Comparison of ENCODE assay signal across 8 cellular contexts in genomic region chr3:15647629-15648167, GRCh38. TPM values are rescaled to one million over a fixed set of nuclear protein-coding genes. Genes with fewer than 3 reads are reported as not detected.
DNase-seq lines count a peak whose midpoint lies in the region; ATAC-seq and TF ChIP-seq lines count a peak whose summit lies in the region.

No MANE protein-coding gene starts in this region.

- intact Hi-C loops in HCT116 (cut with micrococcal nuclease): no loop called here

- no peak overlapping the region for H3K4me3 ChIP-seq in GM12864 (ENCODE audit: low read depth, low read length)
- H3K4me3 ChIP-seq in HCT116 (replicated peaks in 1 of 2; ENCODE audit: low read depth in 1 of 2, low read length in 2 of 2): peak overlapping the region in 1 of 2 experiments; percentile 34; a peak in 2 of 4 replicates
- peak overlapping the region; percentile 29 for H3K4me3 ChIP-seq in fibroblast of the aortic adventitia (ENCODE audit: low read depth, low read length)
- H3K4me3 ChIP-seq in H7 (ENCODE audit: insufficient read depth, low read depth, low read length): no peak overlapping the region

- H2AFZ ChIP-seq in HCT116 (ENCODE audit: low read depth, low read length, poor library complexity, severe bottlenecking): no peak overlapping the region

- TF ChIP-seq CTCF in GM12864 (IDR thresholded peaks at IDR 0.05; ENCODE audit: low read depth, low read length, missing control alignments) (no peak), HCT116 (IDR thresholded peaks at IDR 0.05 in 2 of 3, conservative IDR thresholded peaks at IDR 0.05 in 1 of 3; ENCODE audit: borderline replicate concordance in 1 of 3, insufficient read depth in 1 of 3, low read depth in 2 of 3, low read length in 2 of 3) (no peak), fibroblast of the aortic adventitia (IDR thresholded peaks at IDR 0.05; ENCODE audit: insufficient read depth, low read length) (no peak)

- BruUV-seq in HCT116 (replicated peaks; lab: Mats Ljungman, UMichigan): no TSS peak

- H3K4me2 ChIP-seq in HCT116 (ENCODE audit: low read length): peak overlapping the region; percentile 75

- no peaks in the 10 kb centered on the region for H3K27me3 ChIP-seq in HCT116 (ENCODE audit: insufficient read depth, low read length)
- H3K27me3 ChIP-seq in H7 (ENCODE audit: control insufficient read depth, insufficient read depth, low read length): no peaks in the 10 kb centered on the region

- CTCF ChIA-PET in HCT116 (lab: Charles Lee): no interaction called here

- no peak for TF ChIP-seq POLR2A in HCT116 (IDR thresholded peaks at IDR 0.05; ENCODE audit: borderline replicate concordance, extremely low read depth, insufficient read depth, insufficient read length)

- RAD21 ChIA-PET in HCT116 (lab: Charles Lee; ENCODE audit: low non-redundant PET in 1 of 2, low total read pairs in 2 of 2, uncharacterized antibody in 2 of 2, unreplicated experiment in 2 of 2): no interaction called here

- peak overlapping the region; percentile 96 for H3K27ac ChIP-seq in HCT116 (ENCODE audit: low read depth, low read length)

- no peaks in the 10 kb centered on the region for H3K79me2 ChIP-seq in HCT116 (ENCODE audit: insufficient read depth, low read length)

- no peaks in the 10 kb centered on the region for H3K9me2 ChIP-seq in HCT116 (ENCODE audit: insufficient read depth)

- DNase-seq in GM12864 (ENCODE audit: low read depth) (peak; percentile 94), HCT116 (ENCODE audit: low read depth, low spot score) (no peak), NAMALWA (ENCODE audit: low spot score) (peak; percentile 91), activated T-cell treated with anti-CD3 and anti-CD28 coated beads for 24 hours (ENCODE audit: low read depth) (peak; percentile 55), fibroblast of the aortic adventitia (ENCODE audit: low read depth) (peak; percentile 97), NCI-H2107 treated with DMSO at 0.1 percent for 48 hours (lab: John Stamatoyannopoulos, UW; ENCODE audit: unreplicated experiment) (no peak), H7 (no peak)
- peak; percentile 61 for DNase-seq in stimulated activated CD4-positive, alpha-beta T cell treated with anti-CD3 and anti-CD28 coated beads, Interleukin-1b, Interleukin-23, amount 100 ng/mL, for 48 hours

- H3K9me3 ChIP-seq in HCT116 (ENCODE audit: control insufficient read depth in 1 of 2, insufficient read depth in 1 of 2, low read depth in 1 of 2, low read length in 2 of 2): no peaks in the 10 kb centered on the region

- H3K36me3 ChIP-seq in HCT116 (ENCODE audit: control insufficient read depth in 1 of 2, insufficient read depth in 2 of 2, low read length in 2 of 2): no peaks in the 10 kb centered on the region
- H3K36me3 ChIP-seq in H7 (replicated peaks; ENCODE audit: control insufficient read depth, insufficient read depth, low read length): peaks cover 5% of the 10 kb centered on the region

- H4K20me1 ChIP-seq in HCT116 (ENCODE audit: insufficient read depth): no peaks in the 10 kb centered on the region

- peak; percentile 28 for ATAC-seq in HCT116

- H3K4me1 ChIP-seq in HCT116 (ENCODE audit: control insufficient read depth in 1 of 2, insufficient read depth in 2 of 2, low read length in 2 of 2): peaks cover 29 to 45% of the 10 kb centered on the region in 2 experiments

- peak overlapping the region; percentile 67 for H3K9ac ChIP-seq in HCT116 (ENCODE audit: low read length)

- POLR2A ChIA-PET in HCT116 (lab: Charles Lee): no interaction called here

- TF ChIP-seq RAD21 in HCT116 (IDR thresholded peaks at IDR 0.05; ENCODE audit: low read depth): no peak

TF ChIP-seq in HCT116, 20 proteins besides CTCF, POLR2A, EP300 and RAD21:
- no peak for TF ChIP-seq ELF1 (IDR thresholded peaks at IDR 0.05; ENCODE audit: borderline replicate concordance, low read depth)
- TF ChIP-seq ZNF274 (IDR thresholded peaks at IDR 0.05; ENCODE audit: low read depth, low read length): no peak
- TF ChIP-seq JUND (IDR thresholded peaks at IDR 0.05): no peak
- no peak for TF ChIP-seq SIN3A (IDR thresholded peaks at IDR 0.05; ENCODE audit: low read depth)
- TF ChIP-seq SP1 (IDR thresholded peaks at IDR 0.05; ENCODE audit: low read depth): no peak
- no peak for TF ChIP-seq EZH2phosphoT487 (IDR thresholded peaks at IDR 0.05; ENCODE audit: borderline replicate concordance)
- TF ChIP-seq EZH2 (IDR thresholded peaks at IDR 0.05): no peak
- no peak for TF ChIP-seq SRF (IDR thresholded peaks at IDR 0.05; ENCODE audit: low read depth)
- no peak for TF ChIP-seq ATF3 (IDR thresholded peaks at IDR 0.05)
- TF ChIP-seq REST (IDR thresholded peaks at IDR 0.05; ENCODE audit: low read depth): no peak
- no peak for TF ChIP-seq EGR1 (IDR thresholded peaks at IDR 0.05; ENCODE audit: low read depth)
- TF ChIP-seq MAX (IDR thresholded peaks at IDR 0.05): no peak
- TF ChIP-seq POLR2AphosphoS5 (IDR thresholded peaks at IDR 0.05; ENCODE audit: low read depth, low read length): no peak
- TF ChIP-seq CBX3 (IDR thresholded peaks at IDR 0.05; ENCODE audit: low read depth): no peak
- no peak for TF ChIP-seq FOSL1 (IDR thresholded peaks at IDR 0.05; ENCODE audit: low read depth)
- TF ChIP-seq ZFX (IDR thresholded peaks at IDR 0.05): no peak
- TF ChIP-seq TCF7L2 (IDR thresholded peaks at IDR 0.05; ENCODE audit: borderline replicate concordance, extremely low read depth, insufficient read depth, insufficient read length): no peak
- no peak for TF ChIP-seq CEBPB (IDR thresholded peaks at IDR 0.05; ENCODE audit: low read depth)
- no peak for TF ChIP-seq ZBTB33 (IDR thresholded peaks at IDR 0.05; ENCODE audit: extremely low read depth, insufficient replicate concordance, low read length)

RNA-seq across cellular contexts. Expression of gene BTD, which starts 46.2 kb away (rescaled TPM):
- total RNA-seq in HCT116 (2021; ENCODE audit: unreplicated experiment) (5.0 TPM), fibroblast of the aortic adventitia (ENCODE audit: low replicate concordance) (19.7 and 38.8 TPM in 2 replicates)
- 5.3 and 6.7 TPM in 2 replicates for polyA plus RNA-seq in HCT116 (2012)
- 13.4 and 18.1 TPM in 2 replicates for total RNA-seq in H7 (2014; rRNA removed; shearing (Covaris generic))

RNA-seq across cellular contexts. Expression of gene HACL1, which starts 46.3 kb away (rescaled TPM):
- 20.5 TPM for total RNA-seq in HCT116 (2021; ENCODE audit: unreplicated experiment)
- polyA plus RNA-seq in HCT116 (2012): 18.7 and 18.9 TPM in 2 replicates
- 32.4 and 48.9 TPM in 2 replicates for total RNA-seq in fibroblast of the aortic adventitia (ENCODE audit: low replicate concordance)
- total RNA-seq in H7 (2014; rRNA removed; shearing (Covaris generic)): 52.0 and 69.3 TPM in 2 replicates

Comparison
In these comparisons a context has a peak if more than half of its experiments do, and no peak if none do; other contexts are left out.
1. DNase-seq: peak in GM12864 (single experiment), NAMALWA (single experiment), activated T-cell treated with anti-CD3 and anti-CD28 coated beads for 24 hours (single experiment), fibroblast of the aortic adventitia (single experiment) and stimulated activated CD4-positive, alpha-beta T cell treated with anti-CD3 and anti-CD28 coated beads, Interleukin-1b, Interleukin-23, amount 100 ng/mL, for 48 hours (single experiment); none in HCT116 (single experiment), NCI-H2107 treated with DMSO at 0.1 percent for 48 hours (single experiment) and H7 (single experiment).